ENCODE assay signal across 8 cellular contexts in the genomic region with DNA sequence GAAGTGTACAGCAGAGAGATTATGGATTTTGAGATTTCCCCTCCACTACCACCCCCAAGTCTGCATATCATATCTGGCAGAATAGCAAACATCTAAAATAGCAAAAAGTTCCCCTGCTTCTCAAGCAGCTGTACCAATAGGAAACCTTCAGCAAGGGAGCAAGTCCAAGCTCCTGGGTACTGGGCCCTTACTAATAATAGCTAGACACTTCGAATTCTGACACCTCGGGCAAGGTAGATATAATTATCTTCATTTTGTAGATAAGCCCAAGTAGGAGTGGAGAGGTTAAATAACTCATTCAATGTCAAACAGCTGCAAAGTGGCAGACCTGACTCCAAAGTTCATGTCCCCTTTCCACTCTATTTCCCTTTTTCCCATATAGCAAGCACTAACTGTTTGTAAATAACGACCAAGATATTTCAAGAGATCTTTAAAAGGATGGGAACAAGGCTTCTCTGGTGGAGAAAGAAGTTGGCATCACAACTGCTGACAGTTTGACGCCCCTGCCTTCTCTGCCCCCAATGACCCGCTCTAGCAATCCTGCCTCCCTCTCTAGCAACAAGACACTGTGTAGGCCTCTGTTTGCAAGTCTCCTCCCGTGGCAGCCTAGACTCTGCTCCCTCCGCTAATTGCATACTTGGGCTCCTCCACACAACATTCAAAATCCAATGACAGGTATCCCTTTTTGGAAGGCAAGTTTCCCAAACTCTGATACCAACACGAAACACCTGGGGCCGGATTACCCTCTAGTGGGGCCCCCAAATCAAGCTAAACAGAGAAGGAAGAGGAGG. TPM values are rescaled to one million over a fixed set of nuclear protein-coding genes. Genes with fewer than 3 reads are reported as not detected.
A peak's percentile ranks its signal among the peaks of the same experiment; 100 is the strongest.
DNase-seq lines count a peak whose midpoint lies in the region; ATAC-seq and TF ChIP-seq lines count a peak whose summit lies in the region.

No MANE protein-coding gene starts in this region.

- ATAC-seq in HG02852 (IDR thresholded peaks at IDR 0.05; ENCODE audit: unreplicated experiment) = peak; percentile 28
- no peak for ATAC-seq in HG03571 (IDR thresholded peaks at IDR 0.05; ENCODE audit: unreplicated experiment)

- TF ChIP-seq CTCF in GM12864 (IDR thresholded peaks at IDR 0.05; ENCODE audit: low read depth, low read length, missing control alignments) = no peak
- no peak for TF ChIP-seq CTCF in esophagus muscularis mucosa (IDR thresholded peaks at IDR 0.05)

- intact Hi-C loops in esophagus muscularis mucosa (cut with DNase I) = no loop called here

- peak overlapping the region; percentile 73 for H2AFZ ChIP-seq in neuron (ENCODE audit: low read depth, low read length)

- no peak for DNase-seq in GM12864 (ENCODE audit: low read depth)
- peak; percentile 80 for DNase-seq in SKM-1 (lab: John Stamatoyannopoulos, UW; ENCODE audit: unreplicated experiment)
- no peak for DNase-seq in esophagus muscularis mucosa (ENCODE audit: extremely low spot score)
- DNase-seq in NCI-H187 (lab: John Stamatoyannopoulos, UW) = no peak
- DNase-seq in central memory CD4-positive, alpha-beta T cell = no peak

- H3K27me3 ChIP-seq in esophagus muscularis mucosa (no peaks in the 10 kb centered on the region), neuron (ENCODE audit: insufficient read depth, low read length) (no peaks in the 10 kb centered on the region)

- H3K4me3 ChIP-seq in GM12864 (ENCODE audit: low read depth, low read length) (peak overlapping the region; percentile 72), esophagus muscularis mucosa (peak overlapping the region; percentile 90 to 99 (median 96)), neuron (ENCODE audit: low read length) (peak overlapping the region; percentile 71)

- H3K36me3 ChIP-seq in esophagus muscularis mucosa (peaks cover 0 to 6% (median 0%) of the 10 kb centered on the region in 4 donors), neuron (ENCODE audit: insufficient read depth, low read length) (peaks cover 8% of the 10 kb centered on the region)

- 34% methylated on average over 8 of the region's 9 CpGs for WGBS in esophagus muscularis mucosa

- peak overlapping the region; percentile 91 to 98 (median 95) for H3K27ac ChIP-seq in esophagus muscularis mucosa (replicated peaks in 1 of 4)

- TF ChIP-seq EP300 in esophagus muscularis mucosa (IDR thresholded peaks at IDR 0.05) = no peak

- H3K4me1 ChIP-seq in esophagus muscularis mucosa (peaks cover 22 to 43% (median 24%) of the 10 kb centered on the region in 4 donors), neuron (ENCODE audit: insufficient read depth, low read length) (peaks cover 4% of the 10 kb centered on the region)

- no peak for TF ChIP-seq POLR2A in esophagus muscularis mucosa (IDR thresholded peaks at IDR 0.05; ENCODE audit: low read depth)

- H3K9me3 ChIP-seq in esophagus muscularis mucosa (peaks cover 0 to 7% (median 2%) of the 10 kb centered on the region in 4 donors), neuron (ENCODE audit: low read length) (no peaks in the 10 kb centered on the region)

RNA-seq across cellular contexts. Expression of gene ADAR, which starts 18.7 kb away (rescaled TPM):
- total RNA-seq in esophagus muscularis mucosa = 10 to 100 TPM; 80.2 to 96.3 (median 87.1) TPM

RNA-seq across cellular contexts. Expression of gene CHRNB2, which starts 59.1 kb away (rescaled TPM):
- total RNA-seq in esophagus muscularis mucosa = under 1 TPM; under 0.01 to 0.65 (median 0.19) TPM
